14 cellular contexts compared by ENCODE assay signal in the genomic region with DNA sequence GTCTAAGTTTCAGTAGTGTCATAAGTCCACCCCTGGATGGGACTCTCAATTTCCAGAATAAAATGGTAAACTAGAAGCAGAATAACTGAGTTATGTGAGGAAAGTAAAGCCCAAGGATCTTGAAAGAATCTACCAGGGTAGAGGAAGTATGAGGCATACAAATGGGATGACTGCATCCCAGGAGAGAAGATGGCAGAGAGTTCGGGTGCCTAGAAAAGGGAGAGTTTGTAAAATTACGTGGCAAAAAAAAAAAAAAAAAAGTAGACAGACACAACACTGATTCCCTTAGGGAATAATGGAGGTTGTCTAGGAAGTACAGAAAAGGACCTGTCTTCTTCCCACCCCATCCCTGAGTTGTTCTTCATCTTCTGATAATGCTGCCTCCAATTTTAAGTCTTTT. TPM values are rescaled to one million over a fixed set of nuclear protein-coding genes. Genes with fewer than 3 reads are reported as not detected.
DNase-seq lines count a peak whose midpoint lies in the region; TF ChIP-seq lines count a peak whose summit lies in the region.
"Had no signal": no experiment of that assay in that cellular context is flagged by ENCODE, and none has a peak within 500 bp of the region (broad histone marks: within the 10 kb centered on the region; RNA-seq: fewer than 3 reads in every experiment).

No MANE protein-coding gene starts in this region.

- peak overlapping the region; percentile 88 to 92 for H3K4me3 Mint-ChIP-seq in H9
- H3K4me3 Mint-ChIP-seq in activated T-helper 1 cell treated with anti-CD3 and anti-CD28 coated beads, Interleukin-12 subunit alpha, Interleukin-12 subunit beta, Interleukin-2, Interleukin-4 antibody, amounts not matched to agents 30 ng/mL and 10 ng/mL and 1 ng/mL, durations not matched to agents 14 hours and 24 hours and 36 hours = peak overlapping the region; percentile 90

- H2AFZ ChIP-seq in H9 (ENCODE audit: low read length) (no peak overlapping the region), mesenchymal stem cell (ENCODE audit: low read depth, low read length) (no peak overlapping the region)

- no peak for TF ChIP-seq CTCF in H9 (conservative IDR thresholded peaks at IDR 0.05)
- TF ChIP-seq CTCF in esophagus squamous epithelium (IDR thresholded peaks at IDR 0.05) = no peak

- WGBS in H9 (ENCODE audit: extremely low coverage, insufficient read length, low lambda C conversion rate) = no CpG with 5 or more reads among the region's 2 CpGs
- WGBS in mesenchymal stem cell = 83% methylated on average over 1 of the region's 2 CpGs
- WGBS in esophagus squamous epithelium, 2 donors = 73 to 81% methylated on average over 2 of the region's 2 CpGs

- no peak overlapping the region for H3K27ac ChIP-seq in BLaER1 treated with 17β-estradiol and CSF1 and Interleukin-3, amounts not matched to agents 10 nM and 100 nM
- H3K27ac ChIP-seq in H9 (ENCODE audit: insufficient read length, low read depth, low read length) = no peak overlapping the region
- H3K27ac ChIP-seq in mesenchymal stem cell (ENCODE audit: low read length, poor library complexity, severe bottlenecking) = no peak overlapping the region
- no peak overlapping the region for H3K27ac ChIP-seq in esophagus squamous epithelium
- H3K27ac ChIP-seq: testis had no signal

- H3K4me1 Mint-ChIP-seq in H9 = peaks cover 73% of the 10 kb centered on the region in 2 experiments
- H3K4me1 Mint-ChIP-seq in activated T-helper 1 cell treated with anti-CD3 and anti-CD28 coated beads, Interleukin-12 subunit alpha, Interleukin-12 subunit beta, Interleukin-2, Interleukin-4 antibody, amounts not matched to agents 30 ng/mL and 10 ng/mL and 1 ng/mL, durations not matched to agents 14 hours and 24 hours and 36 hours (ENCODE audit: low read depth) = peaks cover 44% of the 10 kb centered on the region

- no peak overlapping the region for H2BK20ac ChIP-seq in H9 (ENCODE audit: low read depth, low read length, poor library complexity, severe bottlenecking)

- H3K27me3 ChIP-seq in BLaER1 treated with 17β-estradiol and CSF1 and Interleukin-3, amounts not matched to agents 10 nM and 100 nM = no peaks in the 10 kb centered on the region
- H3K27me3 ChIP-seq in H9 (ENCODE audit: insufficient read depth, low read length) (no peaks in the 10 kb centered on the region), mesenchymal stem cell (ENCODE audit: control insufficient read depth in 1 of 2, insufficient read depth in 1 of 2, low read length in 2 of 2) (no peaks in the 10 kb centered on the region), esophagus squamous epithelium (no peaks in the 10 kb centered on the region)
- H3K27me3 ChIP-seq: testis had no signal

- H3K36me3 Mint-ChIP-seq in H9 (ENCODE audit: insufficient read depth in 1 of 3, low read depth in 3 of 3) = peaks cover 2 to 37% (median 9%) of the 10 kb centered on the region in 3 experiments; a peak in 5 of 7 replicates
- peaks cover 10% of the 10 kb centered on the region for H3K36me3 Mint-ChIP-seq in activated T-helper 1 cell treated with anti-CD3 and anti-CD28 coated beads, Interleukin-12 subunit alpha, Interleukin-12 subunit beta, Interleukin-2, Interleukin-4 antibody, amounts not matched to agents 30 ng/mL and 10 ng/mL and 1 ng/mL, durations not matched to agents 14 hours and 24 hours and 36 hours (ENCODE audit: low read depth)

- H3K14ac ChIP-seq in H9 (ENCODE audit: insufficient read depth, low read length) = no peak overlapping the region
- no peak overlapping the region for H3K14ac ChIP-seq in mesenchymal stem cell (ENCODE audit: low read length in 2 of 2)

- peaks cover 45% of the 10 kb centered on the region for H3K23me2 ChIP-seq in H9 (ENCODE audit: insufficient read length, low read depth, low read length, poor library complexity, severe bottlenecking)

- H2BK120ac ChIP-seq in H9 (ENCODE audit: low read depth, low read length, poor library complexity, severe bottlenecking) (no peak overlapping the region), mesenchymal stem cell (ENCODE audit: low read depth, low read length) (no peak overlapping the region)

- no peak overlapping the region for H3K56ac ChIP-seq in H9 (ENCODE audit: insufficient read length, low read depth, low read length)

- no peak overlapping the region for H2BK5ac ChIP-seq in H9 (ENCODE audit: insufficient read length, low read length)
- H2BK5ac ChIP-seq in mesenchymal stem cell (ENCODE audit: low read depth, low read length, poor library complexity, severe bottlenecking) = no peak overlapping the region

- H3K18ac ChIP-seq in H9 (ENCODE audit: insufficient read length, low read depth, low read length) = no peak overlapping the region
- no peak overlapping the region for H3K18ac ChIP-seq in mesenchymal stem cell (ENCODE audit: low read depth in 1 of 2, low read length in 2 of 2)

- no peak overlapping the region for H4K8ac ChIP-seq in H9 (replicated peaks; ENCODE audit: insufficient read length, low read depth, low read length)
- H4K8ac ChIP-seq in mesenchymal stem cell (ENCODE audit: low read length) = no peak overlapping the region

- H2BK12ac ChIP-seq in H9 (ENCODE audit: insufficient read length, low read depth, low read length) (no peak overlapping the region), mesenchymal stem cell (ENCODE audit: low read length in 2 of 2) (no peak overlapping the region)

- H3K27ac Mint-ChIP-seq in H9 = no peak overlapping the region
- H3K27ac Mint-ChIP-seq in activated T-helper 1 cell treated with anti-CD3 and anti-CD28 coated beads, Interleukin-12 subunit alpha, Interleukin-12 subunit beta, Interleukin-2, Interleukin-4 antibody, amounts not matched to agents 30 ng/mL and 10 ng/mL and 1 ng/mL, durations not matched to agents 14 hours and 24 hours and 36 hours = no peak overlapping the region
- H3K27ac Mint-ChIP-seq: CD8-positive, alpha-beta T cell had no signal

- DNase-seq in H9 = no peak
- DNase-seq in activated T-helper 1 cell treated with anti-CD3 and anti-CD28 coated beads, Interleukin-12 subunit alpha, Interleukin-12 subunit beta, Interleukin-2, Interleukin-4 antibody, amounts not matched to agents 30 ng/mL and 10 ng/mL and 1 ng/mL, durations not matched to agents 14 hours and 24 hours and 36 hours (ENCODE audit: low spot score) = no peak
- no peak for DNase-seq in mesenchymal stem cell
- no peak for DNase-seq in HuH-7.5 (ENCODE audit: low spot score)
- no peak for DNase-seq in NCI-H1048 (lab: John Stamatoyannopoulos, UW)
- no peak for DNase-seq in GF-D8 (lab: John Stamatoyannopoulos, UW)
- no peak for DNase-seq in esophagus squamous epithelium (lab: John Stamatoyannopoulos, UW)
- DNase-seq: activated CD8-positive, alpha-beta memory T cell treated with anti-CD3 and anti-CD28 coated beads, Interleukin-2, amount 50 U/mL, for 4 hours; CD8-positive, alpha-beta T cell; kidney; RPMI8226; testis had no signal

- H3K36me3 ChIP-seq in BLaER1 treated with 17β-estradiol and CSF1 and Interleukin-3, amounts not matched to agents 10 nM and 100 nM = no peaks in the 10 kb centered on the region
- H3K36me3 ChIP-seq in mesenchymal stem cell (ENCODE audit: control insufficient read depth in 1 of 2, insufficient read depth in 2 of 2, low read depth in 1 of 2, low read length in 2 of 2) (peaks cover 0 to 4% of the 10 kb centered on the region in 2 experiments), esophagus squamous epithelium (no peaks in the 10 kb centered on the region)

- no peaks in the 10 kb centered on the region; the same call in none of the 2 replicates for H3K27me3 Mint-ChIP-seq in H9 (ENCODE audit: low read depth)
- peaks cover 29% of the 10 kb centered on the region for H3K27me3 Mint-ChIP-seq in activated T-helper 1 cell treated with anti-CD3 and anti-CD28 coated beads, Interleukin-12 subunit alpha, Interleukin-12 subunit beta, Interleukin-2, Interleukin-4 antibody, amounts not matched to agents 30 ng/mL and 10 ng/mL and 1 ng/mL, durations not matched to agents 14 hours and 24 hours and 36 hours (ENCODE audit: insufficient read depth)

- peak overlapping the region in 3 of 11 experiments; percentile 82 to 84 (median 84); a peak in 6 of 22 replicates for H3K9ac ChIP-seq in BLaER1 treated with 17β-estradiol and CSF1 and Interleukin-3, amounts not matched to agents 10 nM and 100 nM
- H3K9ac ChIP-seq in H9 (ENCODE audit: extremely low read depth, insufficient read length, low read length) (no peak overlapping the region), mesenchymal stem cell (ENCODE audit: low read length) (peak overlapping the region; percentile 87)

- peaks cover 47 to 64% (median 51%) of the 10 kb centered on the region in 10 experiments for H3K4me1 ChIP-seq in BLaER1 treated with 17β-estradiol and CSF1 and Interleukin-3, amounts not matched to agents 10 nM and 100 nM
- H3K4me1 ChIP-seq in H9 (ENCODE audit: insufficient read depth, low read length) = peaks cover 7% of the 10 kb centered on the region; the same call in 1 of the 2 replicates
- H3K4me1 ChIP-seq in mesenchymal stem cell (ENCODE audit: control insufficient read depth, insufficient read depth, low read depth, low read length) = peaks cover 36% of the 10 kb centered on the region
- H3K4me1 ChIP-seq in esophagus squamous epithelium = peaks cover 22 to 57% (median 25%) of the 10 kb centered on the region in 3 donors

- H2AK5ac ChIP-seq in H9 (ENCODE audit: insufficient read length, low read length) = no peak overlapping the region
- no peak overlapping the region for H2AK5ac ChIP-seq in mesenchymal stem cell (ENCODE audit: low read length, severe bottlenecking)

- H3K79me1 ChIP-seq in H9 (ENCODE audit: insufficient read depth, low read depth, low read length, poor library complexity, severe bottlenecking) = no peaks in the 10 kb centered on the region
- peaks cover 37% of the 10 kb centered on the region for H3K79me1 ChIP-seq in mesenchymal stem cell (replicated peaks; ENCODE audit: low read length, poor library complexity, severe bottlenecking)

- no peak overlapping the region for H3K4ac ChIP-seq in H9 (ENCODE audit: low read depth, low read length)
- no peak overlapping the region for H3K4ac ChIP-seq in mesenchymal stem cell (ENCODE audit: low read depth in 1 of 2, low read length in 2 of 2)

- H2BK15ac ChIP-seq in H9 (ENCODE audit: low read depth, low read length) = no peak overlapping the region
- no peak overlapping the region for H2BK15ac ChIP-seq in mesenchymal stem cell (ENCODE audit: low read depth, poor library complexity, severe bottlenecking)

- H3K23ac ChIP-seq in H9 (ENCODE audit: insufficient read length, low read depth, low read length) (no peak overlapping the region), mesenchymal stem cell (ENCODE audit: low read length in 2 of 2) (no peak overlapping the region)

- no peak overlapping the region for H3T11ph ChIP-seq in H9 (ENCODE audit: low read length)

- H4K5ac ChIP-seq in H9 (ENCODE audit: insufficient read length, low read depth, low read length) = no peak overlapping the region

- peaks cover 0 to 5% of the 10 kb centered on the region in 2 experiments; a peak in 2 of 5 replicates for H3K9me3 Mint-ChIP-seq in H9
- H3K9me3 Mint-ChIP-seq in activated T-helper 1 cell treated with anti-CD3 and anti-CD28 coated beads, Interleukin-12 subunit alpha, Interleukin-12 subunit beta, Interleukin-2, Interleukin-4 antibody, amounts not matched to agents 30 ng/mL and 10 ng/mL and 1 ng/mL, durations not matched to agents 14 hours and 24 hours and 36 hours = no peaks in the 10 kb centered on the region
- H3K9me3 Mint-ChIP-seq: CD8-positive, alpha-beta T cell had no signal

- peak overlapping the region; percentile 93 to 100 (median 98) for H3K4me2 ChIP-seq in BLaER1 treated with 17β-estradiol and CSF1 and Interleukin-3, amounts not matched to agents 10 nM and 100 nM
- H3K4me2 ChIP-seq in H9 (ENCODE audit: insufficient read depth, insufficient read length, low read length) (peak overlapping the region; percentile 90), mesenchymal stem cell (ENCODE audit: low read length, poor library complexity, severe bottlenecking) (no peak overlapping the region)

- peaks cover 7% of the 10 kb centered on the region; the same call in 1 of the 2 replicates for H3K79me2 ChIP-seq in H9 (ENCODE audit: insufficient read depth, low read length)

- no peaks in the 10 kb centered on the region for H3K9me3 ChIP-seq in BLaER1 treated with 17β-estradiol and CSF1 and Interleukin-3, amounts not matched to agents 10 nM and 100 nM (replicated peaks in 1 of 11)
- H3K9me3 ChIP-seq in H9 (ENCODE audit: control insufficient read depth, low read depth, low read length) (no peaks in the 10 kb centered on the region), mesenchymal stem cell (ENCODE audit: control insufficient read depth, low read length) (no peaks in the 10 kb centered on the region), esophagus squamous epithelium (no peaks in the 10 kb centered on the region)
- H3K9me3 ChIP-seq: testis had no signal

- peak overlapping the region in 8 of 10 experiments; percentile 63 to 73 (median 66); a peak in 16 of 20 replicates for H3K4me3 ChIP-seq in BLaER1 treated with 17β-estradiol and CSF1 and Interleukin-3, amounts not matched to agents 10 nM and 100 nM
- H3K4me3 ChIP-seq in mesenchymal stem cell (ENCODE audit: insufficient read depth in 1 of 2, low read depth in 1 of 2, low read length in 2 of 2) = no peak overlapping the region
- no peak overlapping the region for H3K4me3 ChIP-seq in esophagus squamous epithelium

- H4K20me1 ChIP-seq in BLaER1 treated with 17β-estradiol and CSF1 and Interleukin-3, amounts not matched to agents 10 nM and 100 nM = peaks cover 0 to 32% (median 20%) of the 10 kb centered on the region in 11 experiments; a peak in 13 of 22 replicates
- no peaks in the 10 kb centered on the region for H4K20me1 ChIP-seq in H9 (ENCODE audit: control insufficient read depth, insufficient read depth, insufficient read length)

- H4K91ac ChIP-seq in H9 (ENCODE audit: insufficient read length, low read depth, low read length) (no peak overlapping the region), mesenchymal stem cell (ENCODE audit: low read length) (no peak overlapping the region)

- intact Hi-C loops in activated T-helper 1 cell treated with anti-CD3 and anti-CD28 coated beads, Interleukin-12 subunit alpha, Interleukin-12 subunit beta, Interleukin-2, Interleukin-4 antibody, amounts not matched to agents 30 ng/mL and 10 ng/mL and 1 ng/mL, durations not matched to agents 14 hours and 24 hours and 36 hours (cut with micrococcal nuclease) = no loop called here
- intact Hi-C loops in esophagus squamous epithelium (cut with DNase I) = no loop called here

- TF ChIP-seq POLR2A in esophagus squamous epithelium (IDR thresholded peaks at IDR 0.05) = no peak

RNA-seq across cellular contexts. Expression of gene GABBR1, which starts 3.4 kb away (rescaled TPM):
- total RNA-seq in H9 (2021) (132 and 146 TPM in 2 replicates), esophagus squamous epithelium (10 to 100 TPM in 2 of 4 donors, 1 to 10 TPM in 2; 4.1 to 19.5 (median 8.5) TPM)
- total RNA-seq in activated T-helper 1 cell treated with anti-CD3 and anti-CD28 coated beads, Interleukin-12 subunit alpha, Interleukin-12 subunit beta, Interleukin-2, Interleukin-4 antibody, amounts not matched to agents 30 ng/mL and 10 ng/mL and 1 ng/mL, durations not matched to agents 14 hours and 24 hours and 36 hours = 19.8 and 22.6 TPM in 2 replicates
- 23.2 TPM for polyA plus RNA-seq in mesenchymal stem cell (2013, experiment 1 of 2)
- polyA plus RNA-seq in mesenchymal stem cell (2013, experiment 2 of 2) = 20.8 TPM

RNA-seq across cellular contexts. Expression of gene MOG, which starts 27.3 kb away (rescaled TPM):
- total RNA-seq in H9 (2021) (0.55 and 0.83 TPM in 2 replicates), esophagus squamous epithelium (not detected)
- not detected in 2 replicates for total RNA-seq in activated T-helper 1 cell treated with anti-CD3 and anti-CD28 coated beads, Interleukin-12 subunit alpha, Interleukin-12 subunit beta, Interleukin-2, Interleukin-4 antibody, amounts not matched to agents 30 ng/mL and 10 ng/mL and 1 ng/mL, durations not matched to agents 14 hours and 24 hours and 36 hours
- polyA plus RNA-seq in mesenchymal stem cell (2013, experiment 1 of 2) = not detected
- not detected for polyA plus RNA-seq in mesenchymal stem cell (2013, experiment 2 of 2)
- total RNA-seq: CD8-positive, alpha-beta T cell; kidney; M059J had no signal

RNA-seq across cellular contexts. Expression of gene OR2H2, which starts 44.6 kb away (rescaled TPM):
- total RNA-seq in H9 (2021) = not detected in 2 replicates
- not detected in 2 replicates for total RNA-seq in activated T-helper 1 cell treated with anti-CD3 and anti-CD28 coated beads, Interleukin-12 subunit alpha, Interleukin-12 subunit beta, Interleukin-2, Interleukin-4 antibody, amounts not matched to agents 30 ng/mL and 10 ng/mL and 1 ng/mL, durations not matched to agents 14 hours and 24 hours and 36 hours
- not detected for polyA plus RNA-seq in mesenchymal stem cell (2013, experiment 1 of 2)
- not detected for polyA plus RNA-seq in mesenchymal stem cell (2013, experiment 2 of 2)
- total RNA-seq in esophagus squamous epithelium = not detected
- total RNA-seq: CD8-positive, alpha-beta T cell; kidney; M059J had no signal

RNA-seq across cellular contexts. Expression of gene ZFP57, which starts 51.4 kb away (rescaled TPM):
- total RNA-seq in H9 (2021) (1.4 and 1.7 TPM in 2 replicates), esophagus squamous epithelium (1 to 10 TPM in 1 of 4 donors, not detected in 3; 2.4 TPM)
- total RNA-seq in activated T-helper 1 cell treated with anti-CD3 and anti-CD28 coated beads, Interleukin-12 subunit alpha, Interleukin-12 subunit beta, Interleukin-2, Interleukin-4 antibody, amounts not matched to agents 30 ng/mL and 10 ng/mL and 1 ng/mL, durations not matched to agents 14 hours and 24 hours and 36 hours = 2.4 and 2.7 TPM in 2 replicates
- polyA plus RNA-seq in mesenchymal stem cell (2013, experiment 1 of 2) = not detected
- not detected for polyA plus RNA-seq in mesenchymal stem cell (2013, experiment 2 of 2)
- total RNA-seq: CD8-positive, alpha-beta T cell had no signal

Comparison
In these comparisons a context has a peak if more than half of its experiments do, and no peak if none do; other contexts are left out.
1. H3K4me3 ChIP-seq: peak in BLaER1 treated with 17β-estradiol and CSF1 and Interleukin-3, amounts not matched to agents 10 nM and 100 nM (8 of 10); none in mesenchymal stem cell (0 of 2) and esophagus squamous epithelium (0 of 4).